ENCODE assay signal across 15 cellular contexts in genomic region chr7:49081076-49081475, GRCh38.
DNase-seq lines count a peak whose midpoint lies in the region; ATAC-seq and TF ChIP-seq lines count a peak whose summit lies in the region.
"Had no signal": no experiment of that assay in that cellular context is flagged by ENCODE, and none has a peak within 500 bp of the region (broad histone marks: within the 10 kb centered on the region; RNA-seq: fewer than 3 reads in every experiment).

No MANE protein-coding gene starts in this region.

- H3K4me2 ChIP-seq in neuronal stem cell (ENCODE audit: insufficient read depth, low read length, poor library complexity, severe bottlenecking), result no peak overlapping the region

- H3K4me3 ChIP-seq in heart left ventricle (no peak overlapping the region), heart right ventricle (no peak overlapping the region), neuronal stem cell (ENCODE audit: low read length in 2 of 2) (no peak overlapping the region), esophagus squamous epithelium (no peak overlapping the region)

- intact Hi-C loops in heart left ventricle (cut with DNase I) (no loop called here), cardiac septum (cut with DNase I) (no loop called here), heart right ventricle (cut with DNase I) (no loop called here), esophagus squamous epithelium (cut with DNase I) (no loop called here)

- H2BK120ac ChIP-seq in neuronal stem cell (ENCODE audit: low read depth, low read length), result no peak overlapping the region

- H3K9me3 ChIP-seq in heart left ventricle, result no peaks in the 10 kb centered on the region
- peaks cover 0 to 5% (median 0%) of the 10 kb centered on the region in 11 donors for H3K9me3 ChIP-seq in heart right ventricle
- H3K9me3 ChIP-seq in neuronal stem cell (replicated peaks in 1 of 2; ENCODE audit: control insufficient read depth in 2 of 2, insufficient read depth in 1 of 2, low read depth in 1 of 2, low read length in 2 of 2), result peaks cover 2 to 6% of the 10 kb centered on the region in 2 donors
- no peaks in the 10 kb centered on the region for H3K9me3 ChIP-seq in esophagus squamous epithelium

- no peak overlapping the region for H4K91ac ChIP-seq in neuronal stem cell (ENCODE audit: low read depth, low read length, poor library complexity)

- H3K23ac ChIP-seq in neuronal stem cell (ENCODE audit: low read depth, low read length, poor library complexity), result no peak overlapping the region

- TF ChIP-seq POLR2A in heart left ventricle (IDR thresholded peaks at IDR 0.05) (no peak), esophagus squamous epithelium (IDR thresholded peaks at IDR 0.05) (no peak)

- H2AK5ac ChIP-seq in neuronal stem cell (ENCODE audit: low read depth, low read length), result no peak overlapping the region

- H2BK5ac ChIP-seq in neuronal stem cell (ENCODE audit: low read length), result no peak overlapping the region

- 52 to 69% (median 62%) methylated on average over 1 of the region's 1 CpG for WGBS in heart left ventricle, 4 donors
- WGBS in heart right ventricle, 2 donors, result 51 to 52% methylated on average over 1 of the region's 1 CpG
- WGBS in neuronal stem cell (ENCODE audit: extremely low coverage in 2 of 2, insufficient read length in 2 of 2, insufficient replicate concordance in 1 of 2), 2 donors, result no CpG with 5 or more reads among the region's 1 CpG
- 60 to 70% methylated on average over 1 of the region's 1 CpG for WGBS in esophagus squamous epithelium, 2 donors

- H3K9ac ChIP-seq in neuronal stem cell (ENCODE audit: low read depth, low read length, poor library complexity), result no peak overlapping the region

- H3K27ac ChIP-seq in heart left ventricle (no peak overlapping the region), heart right ventricle (no peak overlapping the region), neuronal stem cell (replicated peaks; ENCODE audit: low read length) (no peak overlapping the region), esophagus squamous epithelium (no peak overlapping the region), caudate nucleus (ENCODE audit: low read depth, low read length) (no peak overlapping the region)

- no peak for TF ChIP-seq CTCF in heart left ventricle (IDR thresholded peaks at IDR 0.05)
- TF ChIP-seq CTCF in heart right ventricle (IDR thresholded peaks at IDR 0.05), result no peak
- TF ChIP-seq CTCF in esophagus squamous epithelium (IDR thresholded peaks at IDR 0.05), result no peak

- H3K14ac ChIP-seq in neuronal stem cell (ENCODE audit: low read length), result no peak overlapping the region

- H3K79me1 ChIP-seq in neuronal stem cell (ENCODE audit: low read depth, low read length), result no peaks in the 10 kb centered on the region

- H3K27me3 ChIP-seq in heart left ventricle (no peaks in the 10 kb centered on the region), heart right ventricle (no peaks in the 10 kb centered on the region), neuronal stem cell (ENCODE audit: control insufficient read depth in 3 of 3, insufficient read depth in 3 of 3, low read depth in 1 of 3, low read length in 3 of 3) (no peaks in the 10 kb centered on the region), esophagus squamous epithelium (no peaks in the 10 kb centered on the region)

- H4K8ac ChIP-seq in neuronal stem cell (ENCODE audit: low read depth, low read length), result no peak overlapping the region

- peak; percentile 83 to 91 (median 90) for ATAC-seq in heart left ventricle
- peak; percentile 59 to 84 (median 76) for ATAC-seq in heart right ventricle

- H2AFZ ChIP-seq in neuronal stem cell (ENCODE audit: low read length), result peak overlapping the region; percentile 15

- H2BK12ac ChIP-seq in neuronal stem cell (ENCODE audit: low read length), result no peak overlapping the region

- no peak overlapping the region for H3K18ac ChIP-seq in neuronal stem cell (ENCODE audit: low read length)

- no peak overlapping the region for H3K4ac ChIP-seq in neuronal stem cell (ENCODE audit: low read length)

- H3K36me3 ChIP-seq in heart left ventricle (no peaks in the 10 kb centered on the region), heart right ventricle (no peaks in the 10 kb centered on the region), neuronal stem cell (replicated peaks in 1 of 2; ENCODE audit: control insufficient read depth in 2 of 2, insufficient read depth in 2 of 2, low read length in 2 of 2) (no peaks in the 10 kb centered on the region), esophagus squamous epithelium (no peaks in the 10 kb centered on the region)

- no peak overlapping the region for H2BK15ac ChIP-seq in neuronal stem cell (ENCODE audit: low read length)

- DNase-seq in heart left ventricle (no peak), cardiac septum (ENCODE audit: low spot score) (no peak), heart right ventricle (no peak), neuronal stem cell (ENCODE audit: low spot score) (no peak), esophagus squamous epithelium (lab: John Stamatoyannopoulos, UW) (no peak), caudate nucleus (lab: John Stamatoyannopoulos, UW) (no peak)
- DNase-seq: C1 segment of cervical spinal cord; Calu3; CD4-positive, alpha-beta memory T cell; COR-L47; DMS53; DMS79 treated with DMSO at 0.1 percent for 48 hours; GF-D8; H7; HCEC 1CT had no signal

- H3K4me1 ChIP-seq in heart left ventricle (peaks cover 0 to 3% (median 0%) of the 10 kb centered on the region in 12 donors), heart right ventricle (peaks cover 0 to 4% (median 0%) of the 10 kb centered on the region in 9 donors), neuronal stem cell (ENCODE audit: control insufficient read depth in 2 of 2, insufficient read depth in 1 of 2, low read depth in 1 of 2, low read length in 2 of 2) (no peaks in the 10 kb centered on the region), esophagus squamous epithelium (no peaks in the 10 kb centered on the region)
